ENCODE assay signal across 14 cellular contexts in the genomic region with DNA sequence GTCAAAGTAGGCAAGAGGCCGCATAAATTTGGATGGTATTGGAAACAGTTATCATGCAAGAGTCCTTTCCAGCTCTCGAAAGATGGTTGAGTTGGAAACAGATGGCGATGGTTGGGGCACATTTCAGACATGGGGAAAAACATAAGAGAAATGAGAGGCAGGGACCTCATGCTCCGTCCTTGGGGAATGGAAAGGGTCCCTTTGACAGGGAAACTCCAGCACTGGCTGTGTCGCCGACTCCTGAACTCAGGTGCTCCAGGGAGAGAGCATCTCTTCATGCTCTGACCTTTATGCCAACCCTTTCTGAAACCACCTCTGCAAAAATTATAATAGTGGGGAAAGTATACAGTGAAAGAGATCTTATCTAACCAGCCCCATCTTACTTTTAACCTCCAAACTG. TPM values are rescaled to one million over a fixed set of nuclear protein-coding genes. Genes with fewer than 3 reads are reported as not detected.
A peak's percentile ranks its signal among the peaks of the same experiment; 100 is the strongest.
DNase-seq lines count a peak whose midpoint lies in the region; ATAC-seq and TF ChIP-seq lines count a peak whose summit lies in the region.
"Had no signal": no experiment of that assay in that cellular context is flagged by ENCODE, and none has a peak within 500 bp of the region (broad histone marks: within the 10 kb centered on the region; RNA-seq: fewer than 3 reads in every experiment).

No MANE protein-coding gene starts in this region.

- H3K4me3 Mint-ChIP-seq in activated naive CD4-positive, alpha-beta T cell treated with anti-CD3 and anti-CD28 coated beads, Interleukin-2, amount 10 ng/mL, durations not matched to agents 7 days and 5 days, result no peak overlapping the region
- H3K4me3 Mint-ChIP-seq: H9 had no signal

- no peaks in the 10 kb centered on the region for H3K36me3 ChIP-seq in esophagus (ENCODE audit: control insufficient read depth in 2 of 2, insufficient read depth in 2 of 2, low read length in 1 of 2)
- no peaks in the 10 kb centered on the region for H3K36me3 ChIP-seq in upper lobe of left lung

- WGBS in esophagus, 2 donors, result 75 to 77% methylated on average over 6 of the region's 6 CpGs
- 90 to 94% methylated on average over 6 of the region's 6 CpGs for WGBS in upper lobe of left lung, 2 donors

- H3K27me3 ChIP-seq in esophagus (ENCODE audit: control insufficient read depth in 1 of 2, insufficient read depth in 2 of 2, low read length in 2 of 2) (peaks cover 0 to 2% of the 10 kb centered on the region in 2 donors), upper lobe of left lung (peaks cover 0 to 13% (median 0%) of the 10 kb centered on the region in 4 donors)

- peak overlapping the region; percentile 36 to 50 for H3K27ac ChIP-seq in esophagus (ENCODE audit: low read depth in 2 of 2, low read length in 1 of 2)
- H3K27ac ChIP-seq in upper lobe of left lung, result peak overlapping the region in 3 of 4 donors; percentile 65 to 75 (median 69)

- no peak overlapping the region for H3K27ac Mint-ChIP-seq in activated naive CD4-positive, alpha-beta T cell treated with anti-CD3 and anti-CD28 coated beads, Interleukin-2, amount 10 ng/mL, durations not matched to agents 7 days and 5 days
- H3K27ac Mint-ChIP-seq: H9 had no signal

- no peak overlapping the region for H3K4me3 ChIP-seq in esophagus (ENCODE audit: low read depth in 1 of 2, low read length in 2 of 2)
- no peak overlapping the region for H3K4me3 ChIP-seq in upper lobe of left lung

- intact Hi-C loops in posterior vena cava (cut with DNase I), result no loop called here

- no peaks in the 10 kb centered on the region for H3K36me3 Mint-ChIP-seq in activated naive CD4-positive, alpha-beta T cell treated with anti-CD3 and anti-CD28 coated beads, Interleukin-2, amount 10 ng/mL, durations not matched to agents 7 days and 5 days

- TF ChIP-seq POLR2A in upper lobe of left lung (IDR thresholded peaks at IDR 0.05), result no peak

- DNase-seq in activated naive CD4-positive, alpha-beta T cell treated with anti-CD3 and anti-CD28 coated beads, Interleukin-2, amount 10 ng/mL, durations not matched to agents 7 days and 5 days, result peak; percentile 8
- DNase-seq in activated naive CD4-positive, alpha-beta T cell treated with Interleukin-2 at 50 U/mL for 16 hours, result no peak
- DNase-seq in posterior vena cava (ENCODE audit: low spot score), result peak; percentile 18
- no peak for DNase-seq in upper lobe of left lung
- no peak for DNase-seq in kidney glomerular epithelial cell (lab: John Stamatoyannopoulos, UW)
- DNase-seq in DMS79 treated with DMSO at 0.1 percent for 48 hours (lab: John Stamatoyannopoulos, UW), result no peak
- DNase-seq: activated gamma-delta T cell, cerebellar nuclear complex, H9, midbrain, NCI-H2081, NCI-H69 had no signal

- no peak for TF ChIP-seq EP300 in upper lobe of left lung (IDR thresholded peaks at IDR 0.05)

- peaks cover 27% of the 10 kb centered on the region for H3K9me3 Mint-ChIP-seq in activated naive CD4-positive, alpha-beta T cell treated with anti-CD3 and anti-CD28 coated beads, Interleukin-2, amount 10 ng/mL, durations not matched to agents 7 days and 5 days

- TF ChIP-seq CTCF in upper lobe of left lung (IDR thresholded peaks at IDR 0.05), result no peak

- ATAC-seq in upper lobe of left lung (ENCODE audit: low FRiP score in 2 of 2), result no peak
- no peak for ATAC-seq in esophagus mucosa

- peaks cover 19% of the 10 kb centered on the region for H3K4me1 Mint-ChIP-seq in activated naive CD4-positive, alpha-beta T cell treated with anti-CD3 and anti-CD28 coated beads, Interleukin-2, amount 10 ng/mL, durations not matched to agents 7 days and 5 days

- H3K4me1 ChIP-seq in esophagus (ENCODE audit: control insufficient read depth in 2 of 2, insufficient read depth in 2 of 2, low read length in 1 of 2), result peaks cover 0 to 11% of the 10 kb centered on the region in 2 donors
- H3K4me1 ChIP-seq in upper lobe of left lung, result peaks cover under 1 to 18% (median 7%) of the 10 kb centered on the region in 4 donors

- CTCF ChIA-PET in activated naive CD4-positive, alpha-beta T cell treated with anti-CD3 and anti-CD28 coated beads, Interleukin-2, amount 10 ng/mL, durations not matched to agents 7 days and 5 days (lab: Charles Lee), result no interaction called here

- peaks cover 0 to 23% of the 10 kb centered on the region in 2 donors for H3K9me3 ChIP-seq in esophagus (ENCODE audit: control insufficient read depth in 2 of 2, insufficient read depth in 1 of 2, low read depth in 1 of 2, low read length in 1 of 2)
- H3K9me3 ChIP-seq in upper lobe of left lung, result peaks cover 0 to 9% (median 0%) of the 10 kb centered on the region in 4 donors

- peaks cover 68% of the 10 kb centered on the region for H3K27me3 Mint-ChIP-seq in activated naive CD4-positive, alpha-beta T cell treated with anti-CD3 and anti-CD28 coated beads, Interleukin-2, amount 10 ng/mL, durations not matched to agents 7 days and 5 days

RNA-seq across cellular contexts. Expression of a gene that starts 36.8 kb away (rescaled TPM):
- 100 to 1,000 TPM; 120 to 161 TPM for polyA plus RNA-seq in esophagus
- total RNA-seq in posterior vena cava (1,000 to 10,000 TPM; 1,504 to 1,642 TPM), upper lobe of left lung (100 to 1,000 TPM; 105 to 522 (median 304) TPM), esophagus mucosa (20.5 TPM)

Comparison
In these comparisons a context has a peak if more than half of its experiments do, and no peak if none do; other contexts are left out.
1. DNase-seq: peak in activated naive CD4-positive, alpha-beta T cell treated with anti-CD3 and anti-CD28 coated beads, Interleukin-2, amount 10 ng/mL, durations not matched to agents 7 days and 5 days (single experiment) and posterior vena cava (single experiment); none in activated naive CD4-positive, alpha-beta T cell treated with Interleukin-2 at 50 U/mL for 16 hours (single experiment), upper lobe of left lung (0 of 2), kidney glomerular epithelial cell (single experiment) and DMS79 treated with DMSO at 0.1 percent for 48 hours (single experiment).